ENCODE assay signal across 31 cellular contexts in the genomic region with DNA sequence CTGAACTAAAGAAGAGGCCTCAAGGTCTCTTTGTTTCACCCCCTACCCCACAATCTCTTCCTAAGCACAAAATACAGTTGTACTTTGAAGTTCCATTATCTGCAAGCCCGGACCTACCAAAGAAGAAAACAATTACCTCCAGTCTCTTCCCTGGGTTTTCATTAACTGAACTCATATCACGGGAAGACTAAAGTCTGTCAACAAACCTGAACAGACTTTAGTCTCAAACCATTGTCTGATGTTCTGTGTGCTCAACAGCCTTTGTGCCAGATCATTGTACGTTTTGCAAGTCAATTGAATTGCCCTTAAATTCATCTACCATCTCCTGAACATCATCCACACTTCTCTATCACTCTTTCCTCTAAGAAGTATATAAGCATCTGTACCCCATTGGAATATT.
"Had no signal": no experiment of that assay in that cellular context is flagged by ENCODE, and none has a peak within 500 bp of the region (broad histone marks: within the 10 kb centered on the region; RNA-seq: fewer than 3 reads in every experiment).

No MANE protein-coding gene starts in this region.

- H3K4me1 ChIP-seq: ascending aorta had no signal

- DNase-seq: activated B cell treated with CpG ODN at 0.5 μM for 24 hours; activated CD4-positive, alpha-beta memory T cell treated with anti-CD3 and anti-CD28 coated beads for 36 hours; activated CD4-positive, alpha-beta T cell treated with anti-CD3 and anti-CD28 coated beads for 4 hours; activated CD4-positive, alpha-beta T cell treated with anti-CD3 and anti-CD28 coated beads, Interleukin-2, amount 10 ng/mL, durations not matched to agents 24 days and 14 days; activated CD4-positive, alpha-beta T cell treated with anti-CD3 and anti-CD28 coated beads, Interleukin-2, amount 50 U/mL, for 1 hour; activated CD4-positive, alpha-beta T cell treated with anti-CD3 and anti-CD28 coated beads, Interleukin-2, amount 50 U/mL, for 4 hours; activated CD4-positive, CD25-positive, alpha-beta regulatory T cell treated with anti-CD3 and anti-CD28 coated beads, Interleukin-2, amount 50 U/mL, for 72 hours; activated CD8-positive, alpha-beta memory T cell treated with anti-CD3 and anti-CD28 coated beads, Interleukin-2, amount 50 U/mL, for 4 hours; activated CD8-positive, alpha-beta T cell treated with anti-CD3 and anti-CD28 coated beads for 36 hours; activated effector memory CD4-positive, alpha-beta T cell treated with anti-CD3 and anti-CD28 coated beads, Interleukin-2, amount 50 U/mL, for 16 hours; activated gamma-delta T cell treated with Interleukin-2 at 50 U/mL for 16 hours; activated naive CD4-positive, alpha-beta T cell; activated naive CD4-positive, alpha-beta T cell treated with anti-CD3 and anti-CD28 coated beads for 36 hours; activated naive CD4-positive, alpha-beta T cell treated with anti-CD3 and anti-CD28 coated beads, Interleukin-2, amount 50 U/mL, for 16 hours; activated naive CD8-positive, alpha-beta T cell treated with anti-CD3 and anti-CD28 coated beads for 36 hours; activated T-cell treated with anti-CD3 and anti-CD28 coated beads for 4 hours; activated T-cell treated with anti-CD3 and anti-CD28 coated beads, Interleukin-2, amount 50 U/mL, for 1 hour; activated T-cell treated with anti-CD3 and anti-CD28 coated beads, Interleukin-2, amount 50 U/mL, for 4 hours; activated T-cell treated with anti-CD3 and anti-CD28 coated beads, Interleukin-2, amount 50 U/mL, for 72 hours; amygdala; anterior cingulate cortex; caudate nucleus; cerebellar nuclear complex; T-helper 1 cell; T-helper 2 cell; T-helper 9 cell had no signal

- H3K27ac ChIP-seq: ascending aorta, cardiac muscle cell, VCaP had no signal

- H3K36me3 ChIP-seq: ascending aorta, cardiac muscle cell had no signal

- H3K9me3 ChIP-seq: ascending aorta had no signal

- H3K4me3 ChIP-seq: ascending aorta, cardiac muscle cell had no signal

- ATAC-seq: activated CD8-positive, alpha-beta T cell treated with anti-CD3 and anti-CD28 coated beads for 36 hours; activated naive CD4-positive, alpha-beta T cell treated with anti-CD3 and anti-CD28 coated beads, Interleukin-2, amount 50 U/mL, for 72 hours; activated T-cell treated with anti-CD3 and anti-CD28 coated beads, Interleukin-2, amount 50 U/mL, for 4 hours; activated T-cell treated with anti-CD3 and anti-CD28 coated beads, Interleukin-2, amount 50 U/mL, for 72 hours; activated T-helper 17 cell treated with anti-CD3 and anti-CD28 coated beads, Interleukin-2, amount 50 U/mL, for 72 hours had no signal

- H3K27me3 ChIP-seq: ascending aorta, cardiac muscle cell had no signal
